ENCODE assay signal across 1 cellular context in the genomic region with DNA sequence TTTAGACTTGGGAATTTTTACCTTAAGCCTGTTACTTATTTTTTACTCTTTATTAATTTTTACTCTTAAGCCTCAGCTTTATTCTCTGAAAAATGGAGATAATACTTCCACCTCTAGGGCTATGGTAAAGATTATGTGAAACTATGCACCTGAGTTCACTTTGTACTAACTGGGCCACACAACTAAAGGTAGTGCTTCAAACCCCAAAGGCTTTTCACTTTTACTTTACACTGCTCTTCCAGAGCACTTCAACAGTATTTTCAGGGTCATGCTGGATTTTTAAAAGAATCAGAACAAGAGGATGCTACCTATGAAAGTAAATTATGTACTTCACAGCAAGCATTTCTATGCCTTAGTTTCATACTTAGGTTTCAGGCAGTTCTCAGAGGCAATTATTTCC.
TF ChIP-seq lines count a peak whose summit lies in the region.

No MANE protein-coding gene starts in this region.

TF ChIP-seq in GM23338, 12 proteins besides CTCF, POLR2A, EP300 and RAD21 (continued from another document):
- TF ChIP-seq ZNF462 (CRISPR knock-in tag; IDR thresholded peaks at IDR 0.05), result no peak
- TF ChIP-seq NANOG (IDR thresholded peaks at IDR 0.05; ENCODE audit: borderline replicate concordance), result no peak
